Comparison of ENCODE assay signal across 8 cellular contexts in genomic region chr7:132430863-132431822, GRCh38.
DNase-seq lines count a peak whose midpoint lies in the region; ATAC-seq and TF ChIP-seq lines count a peak whose summit lies in the region.

No MANE protein-coding gene starts in this region.

- H3K4me1 Mint-ChIP-seq in immature natural killer cell: peaks cover 96 to 98% of the 10 kb centered on the region in 2 donors

- intact Hi-C loops in heart right ventricle (cut with DNase I): no loop called here
- intact Hi-C loops in cardiac septum (cut with DNase I): no loop called here

- H3K36me3 ChIP-seq in heart right ventricle: no peaks in the 10 kb centered on the region

- H3K4me1 ChIP-seq in heart right ventricle: peaks cover 0 to 58% (median 27%) of the 10 kb centered on the region in 9 donors

- 59 to 65% methylated on average over 13 of the region's 13 CpGs for WGBS in heart right ventricle, 2 donors

- peak overlapping the region; percentile 94 to 96 (median 96) for H3K27ac Mint-ChIP-seq in immature natural killer cell

- no peaks in the 10 kb centered on the region for H3K27me3 ChIP-seq in heart right ventricle

- ATAC-seq in heart right ventricle (peak in 5 of 8 donors; percentile 10 to 47 (median 23)), HG02588 (IDR thresholded peaks at IDR 0.05; ENCODE audit: unreplicated experiment) (no peak)

- H3K9me3 Mint-ChIP-seq in immature natural killer cell: no peaks in the 10 kb centered on the region

- H3K27ac ChIP-seq in heart right ventricle: peak overlapping the region in 3 of 10 donors; percentile 13 to 61 (median 23)

- peaks cover 5 to 27% (median 23%) of the 10 kb centered on the region in 3 donors for H3K27me3 Mint-ChIP-seq in immature natural killer cell (ENCODE audit: low read depth in 3 of 3)

- H3K4me3 Mint-ChIP-seq in immature natural killer cell: peak overlapping the region; percentile 16 to 72 (median 68)

- DNase-seq in heart right ventricle: peak in 1 of 2 donors; percentile 29
- no peak for DNase-seq in cardiac septum (ENCODE audit: low spot score)
- peak; percentile 36 for DNase-seq in activated T-cell treated with anti-CD3 and anti-CD28 coated beads, Interleukin-2, amount 50 U/mL, for 1 hour
- peak; percentile 91 to 93 (median 92) for DNase-seq in immature natural killer cell
- DNase-seq in ureter (ENCODE audit: low spot score): peak; percentile 65
- DNase-seq in nucleus accumbens (lab: John Stamatoyannopoulos, UW): no peak
- DNase-seq in NAMALWA (ENCODE audit: low spot score): no peak

- no peaks in the 10 kb centered on the region for H3K9me3 ChIP-seq in heart right ventricle

- no peak for TF ChIP-seq CTCF in heart right ventricle (IDR thresholded peaks at IDR 0.05)

- H3K36me3 Mint-ChIP-seq in immature natural killer cell: no peaks in the 10 kb centered on the region

- H3K4me3 ChIP-seq in heart right ventricle: no peak overlapping the region

Comparison
In these comparisons a context has a peak if more than half of its experiments do, and no peak if none do; other contexts are left out.
1. DNase-seq: peak in activated T-cell treated with anti-CD3 and anti-CD28 coated beads, Interleukin-2, amount 50 U/mL, for 1 hour (single experiment), immature natural killer cell (3 of 3) and ureter (single experiment); none in cardiac septum (single experiment), nucleus accumbens (0 of 56) and NAMALWA (single experiment).